In genomic region chr1:52264530-52265115, GRCh38 we compare ENCODE assay signal across 21 cellular contexts.
DNase-seq lines count a peak whose midpoint lies in the region; TF ChIP-seq lines count a peak whose summit lies in the region.
"Had no signal": no experiment of that assay in that cellular context is flagged by ENCODE, and none has a peak within 500 bp of the region (broad histone marks: within the 10 kb centered on the region; RNA-seq: fewer than 3 reads in every experiment).

No MANE protein-coding gene starts in this region.

- no peak overlapping the region for H3K27ac Mint-ChIP-seq in activated naive CD4-positive, alpha-beta T cell treated with anti-CD3 and anti-CD28 coated beads, Interleukin-2, amount 10 ng/mL, durations not matched to agents 7 days and 5 days
- H3K27ac Mint-ChIP-seq: activated naive CD4-positive, alpha-beta T cell treated with anti-CD3 and anti-CD28 coated beads for 36 hours; naive thymus-derived CD4-positive, alpha-beta T cell; stimulated activated memory B cell treated with anti-CD40 and anti-IgM and Interleukin-4, amounts not matched to agents 10 μg/mL and 1 μg/mL and 100 μg/mL, for 72 hours; type B pancreatic cell had no signal

- no peaks in the 10 kb centered on the region for H3K9me3 Mint-ChIP-seq in activated naive CD4-positive, alpha-beta T cell treated with anti-CD3 and anti-CD28 coated beads, Interleukin-2, amount 10 ng/mL, durations not matched to agents 7 days and 5 days
- H3K9me3 Mint-ChIP-seq: activated naive CD4-positive, alpha-beta T cell treated with anti-CD3 and anti-CD28 coated beads for 36 hours; naive thymus-derived CD4-positive, alpha-beta T cell; stimulated activated memory B cell treated with anti-CD40 and anti-IgM and Interleukin-4, amounts not matched to agents 10 μg/mL and 1 μg/mL and 100 μg/mL, for 72 hours; type B pancreatic cell had no signal

- H3K4me3 Mint-ChIP-seq in activated naive CD4-positive, alpha-beta T cell treated with anti-CD3 and anti-CD28 coated beads, Interleukin-2, amount 10 ng/mL, durations not matched to agents 7 days and 5 days, result no peak overlapping the region
- H3K4me3 Mint-ChIP-seq: activated naive CD4-positive, alpha-beta T cell treated with anti-CD3 and anti-CD28 coated beads for 36 hours; naive thymus-derived CD4-positive, alpha-beta T cell; stimulated activated memory B cell treated with anti-CD40 and anti-IgM and Interleukin-4, amounts not matched to agents 10 μg/mL and 1 μg/mL and 100 μg/mL, for 72 hours; T-helper 17 cell; type B pancreatic cell had no signal

- TF ChIP-seq CTCF in VCaP (conservative IDR thresholded peaks at IDR 0.05) (peak; percentile 20; the same call in 1 of the 2 replicates), fibroblast of mammary gland (conservative IDR thresholded peaks at IDR 0.05; ENCODE audit: control insufficient read depth, insufficient read depth, low read depth, low read length) (peak; percentile 29), retinal pigment epithelial cell (conservative IDR thresholded peaks at IDR 0.05; ENCODE audit: low read depth, low read length) (peak; percentile 24)

- no peaks in the 10 kb centered on the region for H3K36me3 Mint-ChIP-seq in activated naive CD4-positive, alpha-beta T cell treated with anti-CD3 and anti-CD28 coated beads, Interleukin-2, amount 10 ng/mL, durations not matched to agents 7 days and 5 days

- H3K27ac ChIP-seq in VCaP, result 0 out of 2 replicates have a peak overlapping the region, but pooled peaks have one; percentile 55
- H3K27ac ChIP-seq: 22Rv1; BLaER1 treated with 17β-estradiol and CSF1 and Interleukin-3, amounts not matched to agents 10 nM and 100 nM; esophagus squamous epithelium; sigmoid colon had no signal

- no peaks in the 10 kb centered on the region for H3K4me1 Mint-ChIP-seq in activated naive CD4-positive, alpha-beta T cell treated with anti-CD3 and anti-CD28 coated beads, Interleukin-2, amount 10 ng/mL, durations not matched to agents 7 days and 5 days
- H3K4me1 Mint-ChIP-seq: stimulated activated memory B cell treated with anti-CD40 and anti-IgM and Interleukin-4, amounts not matched to agents 10 μg/mL and 1 μg/mL and 100 μg/mL, for 72 hours had no signal

- peak; percentile 9 for DNase-seq in NCI-H82 (lab: John Stamatoyannopoulos, UW)
- no peak for DNase-seq in NCI-H82 treated with DMSO at 0.1 percent for 48 hours (lab: John Stamatoyannopoulos, UW; ENCODE audit: unreplicated experiment)
- peak; percentile 18 for DNase-seq in fibroblast of mammary gland (ENCODE audit: low read depth)
- DNase-seq in retinal pigment epithelial cell (ENCODE audit: low read depth), result no peak
- no peak for DNase-seq in ACHN
- DNase-seq in hypothalamus (lab: John Stamatoyannopoulos, UW), result no peak
- DNase-seq in activated naive CD4-positive, alpha-beta T cell treated with anti-CD3 and anti-CD28 coated beads, Interleukin-2, amount 10 ng/mL, durations not matched to agents 7 days and 5 days, result no peak
- DNase-seq: activated CD4-positive, alpha-beta T cell treated with anti-CD3 and anti-CD28 coated beads, Interleukin-2, amount 50 U/mL, for 48 hours; activated naive CD4-positive, alpha-beta T cell treated with anti-CD3 and anti-CD28 coated beads for 36 hours; esophagus squamous epithelium; mesendoderm; naive thymus-derived CD4-positive, alpha-beta T cell; NCI-H1105; NCI-H526; sigmoid colon; T-helper 17 cell had no signal

- H3K4me3 ChIP-seq in fibroblast of mammary gland (ENCODE audit: control insufficient read depth, low read depth, low read length) (no peak overlapping the region), retinal pigment epithelial cell (ENCODE audit: low read length) (no peak overlapping the region)
- H3K4me3 ChIP-seq: BLaER1 treated with 17β-estradiol and CSF1 and Interleukin-3, amounts not matched to agents 10 nM and 100 nM; esophagus squamous epithelium; sigmoid colon had no signal

- H3K27me3 Mint-ChIP-seq in activated naive CD4-positive, alpha-beta T cell treated with anti-CD3 and anti-CD28 coated beads, Interleukin-2, amount 10 ng/mL, durations not matched to agents 7 days and 5 days, result no peaks in the 10 kb centered on the region
- H3K27me3 Mint-ChIP-seq: naive thymus-derived CD4-positive, alpha-beta T cell; T-helper 17 cell; type B pancreatic cell had no signal

- CTCF ChIA-PET in activated naive CD4-positive, alpha-beta T cell treated with anti-CD3 and anti-CD28 coated beads, Interleukin-2, amount 10 ng/mL, durations not matched to agents 7 days and 5 days (lab: Charles Lee), result no interaction called here

- in situ Hi-C loops in ACHN (cut with HindIII; ENCODE audit: low pct_ligation_motif_present, low pct_unique_long_range_greater_than_20kb, low sequenced_read_pairs), result no loop called here

Comparison
In these comparisons a context has a peak if more than half of its experiments do, and no peak if none do; other contexts are left out.
1. DNase-seq: peak in NCI-H82 (single experiment) and fibroblast of mammary gland (single experiment); none in NCI-H82 treated with DMSO at 0.1 percent for 48 hours (single experiment), retinal pigment epithelial cell (single experiment), ACHN (single experiment), hypothalamus (0 of 51) and activated naive CD4-positive, alpha-beta T cell treated with anti-CD3 and anti-CD28 coated beads, Interleukin-2, amount 10 ng/mL, durations not matched to agents 7 days and 5 days (single experiment).
2. Peak in every context shown above with its lines, with median percentiles within 50 percentile points of each other: CTCF ChIP-seq.